ENCODE assay signal across 9 cellular contexts in genomic region chr3:66450389-66451022, GRCh38. TPM values are rescaled to one million over a fixed set of nuclear protein-coding genes. Genes with fewer than 3 reads are reported as not detected.
DNase-seq lines count a peak whose midpoint lies in the region; ATAC-seq and TF ChIP-seq lines count a peak whose summit lies in the region.
"Had no signal": no experiment of that assay in that cellular context is flagged by ENCODE, and none has a peak within 500 bp of the region (broad histone marks: within the 10 kb centered on the region; RNA-seq: fewer than 3 reads in every experiment).

No MANE protein-coding gene starts in this region.

- ATAC-seq in GM18868 (IDR thresholded peaks at IDR 0.05; ENCODE audit: unreplicated experiment) (no peak), HG02852 (IDR thresholded peaks at IDR 0.05; ENCODE audit: unreplicated experiment) (no peak), GM18498 (IDR thresholded peaks at IDR 0.05; ENCODE audit: unreplicated experiment) (no peak)

- H3K9ac ChIP-seq in subcutaneous abdominal adipose tissue (ENCODE audit: low read length in 5 of 5): peak overlapping the region in 1 of 5 donors; percentile 33

- CTCF ChIA-PET in MCF 10A (lab: Yijun Ruan, JAX): interaction anchor here (0.6 to 2.2 kb wide), 11 partner anchors 10 to 1207 kb away, joined by 3 to 11 read pairs (median 3); no protein-coding TSS in a partner anchor

- no peak for TF ChIP-seq EP300 in Ishikawa (IDR thresholded peaks at IDR 0.05; ENCODE audit: borderline replicate concordance)

- H3K27me3 Mint-ChIP-seq in MCF 10A (ENCODE audit: insufficient read depth, unreplicated experiment): no peaks in the 10 kb centered on the region

- no peaks in the 10 kb centered on the region for H3K27me3 ChIP-seq in subcutaneous abdominal adipose tissue (ENCODE audit: control insufficient read depth in 5 of 5, insufficient read depth in 4 of 5, low read length in 5 of 5)
- H3K27me3 ChIP-seq: cardiac muscle cell had no signal

- TF ChIP-seq CTCF in MCF 10A (IDR thresholded peaks at IDR 0.05; ENCODE audit: unreplicated experiment): no peak

- H3K4me3 Mint-ChIP-seq in MCF 10A (ENCODE audit: unreplicated experiment): peak overlapping the region; percentile 62

- H3K27ac ChIP-seq in subcutaneous abdominal adipose tissue (ENCODE audit: low read depth, low read length): peak overlapping the region; percentile 73
- H3K27ac ChIP-seq: cardiac muscle cell had no signal

- DNase-seq in MCF 10A (ENCODE audit: unreplicated experiment) (peak; percentile 69), iris pigment epithelial cell (ENCODE audit: low read depth) (peak; percentile 75), OCI-M2 (lab: John Stamatoyannopoulos, UW; ENCODE audit: unreplicated experiment) (no peak)

- H3K9me3 Mint-ChIP-seq in MCF 10A (ENCODE audit: unreplicated experiment): no peaks in the 10 kb centered on the region

- POLR2A ChIA-PET in MCF 10A (lab: Yijun Ruan, JAX): interaction anchor here (0.5 to 1.8 kb wide), 6 partner anchors 8 to 75 kb away, joined by 3 to 6 read pairs (median 4); no protein-coding TSS in a partner anchor

- peak overlapping the region; percentile 13 to 58 (median 52) for H3K4me3 ChIP-seq in subcutaneous abdominal adipose tissue (ENCODE audit: low read depth in 1 of 5, low read length in 5 of 5)
- H3K4me3 ChIP-seq: cardiac muscle cell had no signal

- H3K27ac Mint-ChIP-seq in MCF 10A (ENCODE audit: low read depth, unreplicated experiment): peak overlapping the region; percentile 61

- no TSS peak for BruUV-seq in MCF 10A (replicated peaks; lab: Mats Ljungman, UMichigan)

- H3K36me3 ChIP-seq in subcutaneous abdominal adipose tissue (ENCODE audit: control insufficient read depth in 5 of 5, insufficient read depth in 5 of 5, low read length in 5 of 5): peaks cover 0 to 10% (median 2%) of the 10 kb centered on the region in 5 donors
- H3K36me3 ChIP-seq: cardiac muscle cell had no signal

- TF ChIP-seq RAD21 in Ishikawa (IDR thresholded peaks at IDR 0.05; ENCODE audit: low read depth): no peak

- peaks cover 5% of the 10 kb centered on the region for H3K36me3 Mint-ChIP-seq in MCF 10A (ENCODE audit: insufficient read depth, unreplicated experiment)

- H3K4me1 Mint-ChIP-seq in MCF 10A (ENCODE audit: insufficient read depth, unreplicated experiment): peaks cover 19% of the 10 kb centered on the region

- H3K4me1 ChIP-seq in subcutaneous abdominal adipose tissue (ENCODE audit: control insufficient read depth in 5 of 5, insufficient read depth in 5 of 5, low read length in 5 of 5): peaks cover 24 to 58% (median 57%) of the 10 kb centered on the region in 5 donors

- no peaks in the 10 kb centered on the region for H3K9me3 ChIP-seq in subcutaneous abdominal adipose tissue (ENCODE audit: control insufficient read depth in 5 of 5, low read length in 5 of 5)

- intact Hi-C loops in MCF 10A (cut with micrococcal nuclease): no loop called here

TF ChIP-seq in Ishikawa, 13 proteins besides CTCF, POLR2A, EP300 and RAD21:
- TF ChIP-seq CEBPB (IDR thresholded peaks at IDR 0.05) (no peak), USF1 (IDR thresholded peaks at IDR 0.05) (no peak), NFIC (IDR thresholded peaks at IDR 0.05) (peak; percentile 42), TCF12 (IDR thresholded peaks at IDR 0.05; ENCODE audit: low read depth) (no peak)
- TF ChIP-seq, protein P1, sequence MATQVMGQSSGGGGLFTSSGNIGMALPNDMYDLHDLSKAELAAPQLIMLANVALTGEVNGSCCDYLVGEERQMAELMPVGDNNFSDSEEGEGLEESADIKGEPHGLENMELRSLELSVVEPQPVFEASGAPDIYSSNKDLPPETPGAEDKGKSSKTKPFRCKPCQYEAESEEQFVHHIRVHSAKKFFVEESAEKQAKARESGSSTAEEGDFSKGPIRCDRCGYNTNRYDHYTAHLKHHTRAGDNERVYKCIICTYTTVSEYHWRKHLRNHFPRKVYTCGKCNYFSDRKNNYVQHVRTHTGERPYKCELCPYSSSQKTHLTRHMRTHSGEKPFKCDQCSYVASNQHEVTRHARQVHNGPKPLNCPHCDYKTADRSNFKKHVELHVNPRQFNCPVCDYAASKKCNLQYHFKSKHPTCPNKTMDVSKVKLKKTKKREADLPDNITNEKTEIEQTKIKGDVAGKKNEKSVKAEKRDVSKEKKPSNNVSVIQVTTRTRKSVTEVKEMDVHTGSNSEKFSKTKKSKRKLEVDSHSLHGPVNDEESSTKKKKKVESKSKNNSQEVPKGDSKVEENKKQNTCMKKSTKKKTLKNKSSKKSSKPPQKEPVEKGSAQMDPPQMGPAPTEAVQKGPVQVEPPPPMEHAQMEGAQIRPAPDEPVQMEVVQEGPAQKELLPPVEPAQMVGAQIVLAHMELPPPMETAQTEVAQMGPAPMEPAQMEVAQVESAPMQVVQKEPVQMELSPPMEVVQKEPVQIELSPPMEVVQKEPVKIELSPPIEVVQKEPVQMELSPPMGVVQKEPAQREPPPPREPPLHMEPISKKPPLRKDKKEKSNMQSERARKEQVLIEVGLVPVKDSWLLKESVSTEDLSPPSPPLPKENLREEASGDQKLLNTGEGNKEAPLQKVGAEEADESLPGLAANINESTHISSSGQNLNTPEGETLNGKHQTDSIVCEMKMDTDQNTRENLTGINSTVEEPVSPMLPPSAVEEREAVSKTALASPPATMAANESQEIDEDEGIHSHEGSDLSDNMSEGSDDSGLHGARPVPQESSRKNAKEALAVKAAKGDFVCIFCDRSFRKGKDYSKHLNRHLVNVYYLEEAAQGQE (IDR thresholded peaks at IDR 0.05; ENCODE audit: low read depth): no peak

RNA-seq across cellular contexts. Expression of gene LRIG1, which starts 50.3 kb away (rescaled TPM):
- 15.2 and 17.2 TPM in 2 replicates for total RNA-seq in MCF 10A (2022)
